ENCODE assay signal across 37 cellular contexts in the genomic region with DNA sequence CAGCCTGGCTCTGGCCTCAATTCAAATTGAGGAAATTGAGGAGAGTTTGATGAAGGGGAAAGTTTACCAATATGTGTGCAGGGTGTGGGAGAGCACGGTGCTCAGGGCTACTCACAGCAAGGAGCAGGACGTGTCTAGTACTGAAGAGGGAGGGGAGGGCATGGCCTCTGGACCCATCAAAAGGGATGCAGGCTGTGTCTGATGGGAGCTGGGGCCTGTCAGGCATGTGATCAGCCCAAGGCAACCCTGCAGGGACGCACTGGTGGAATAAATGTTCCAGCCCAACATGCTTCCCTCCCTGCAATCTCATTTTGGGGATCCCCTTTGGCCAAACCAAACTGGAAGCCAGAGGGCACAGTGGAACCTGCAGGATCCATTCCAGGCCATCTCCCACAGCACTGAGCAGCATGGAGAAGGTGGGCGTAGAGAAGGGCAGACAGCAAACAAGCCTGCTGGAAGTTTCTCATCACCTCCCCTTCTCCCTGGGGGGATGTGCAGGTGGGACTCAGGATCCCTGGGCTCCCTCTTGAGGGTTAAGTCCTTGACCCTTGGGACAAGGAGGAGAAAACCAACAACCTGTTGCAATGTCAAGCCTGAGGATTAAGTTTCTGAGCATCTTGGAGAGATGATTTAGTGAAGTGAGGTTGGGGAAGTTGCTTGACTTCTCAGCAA.
"Had no signal": no experiment of that assay in that cellular context is flagged by ENCODE, and none has a peak within 500 bp of the region (broad histone marks: within the 10 kb centered on the region; RNA-seq: fewer than 3 reads in every experiment).

No MANE protein-coding gene starts in this region.

- DNase-seq: activated effector memory CD4-positive, alpha-beta T cell treated with anti-CD3 and anti-CD28 coated beads, Interleukin-2, amount 50 U/mL, for 16 hours; activated effector memory CD4-positive, alpha-beta T cell treated with Interleukin-2 at 50 U/mL for 16 hours; activated gamma-delta T cell; activated gamma-delta T cell treated with Interleukin-2 at 50 U/mL for 16 hours; activated naive CD4-positive, alpha-beta T cell; activated naive CD4-positive, alpha-beta T cell treated with anti-CD3 and anti-CD28 coated beads for 36 hours; activated naive CD4-positive, alpha-beta T cell treated with anti-CD3 and anti-CD28 coated beads, Interleukin-2, amount 10 ng/mL, durations not matched to agents 7 days and 5 days; activated naive CD4-positive, alpha-beta T cell treated with anti-CD3 and anti-CD28 coated beads, Interleukin-2, amount 50 U/mL, for 16 hours; activated naive CD4-positive, alpha-beta T cell treated with Interleukin-2 at 50 U/mL for 16 hours; activated naive CD8-positive, alpha-beta T cell treated with anti-CD3 and anti-CD28 coated beads for 36 hours; activated naive CD8-positive, alpha-beta T cell treated with anti-CD3 and anti-CD28 coated beads, Interleukin-2, amount 10 ng/mL, durations not matched to agents 7 days and 5 days; activated naive CD8-positive, alpha-beta T cell treated with anti-CD3 and anti-CD28 coated beads, Interleukin-2, amount 50 U/mL, for 24 hours; activated T-cell treated with anti-CD3 and anti-CD28 coated beads, Interleukin-2, amount 50 U/mL, for 1 hour; activated T-cell treated with anti-CD3 and anti-CD28 coated beads, Interleukin-2, amount 50 U/mL, for 24 hours; activated T-cell treated with anti-CD3 and anti-CD28 coated beads, Interleukin-2, amount 50 U/mL, for 4 hours; activated T-cell treated with anti-CD3 and anti-CD28 coated beads, Interleukin-2, amount 50 U/mL, for 48 hours; activated T-cell treated with anti-CD3 and anti-CD28 coated beads, Interleukin-2, amount 50 U/mL, for 72 hours; adrenal gland; amniotic stem cell; anterior cingulate cortex; body of pancreas; brain microvascular endothelial cell; caudate nucleus; central memory CD4-positive, alpha-beta T cell; cerebellar nuclear complex had no signal

- H3K9me3 ChIP-seq: adrenal gland, ascending aorta, body of pancreas, breast epithelium had no signal

- H3K4me3 Mint-ChIP-seq: activated naive CD4-positive, alpha-beta T cell treated with anti-CD3 and anti-CD28 coated beads for 36 hours; activated naive CD4-positive, alpha-beta T cell treated with anti-CD3 and anti-CD28 coated beads, Interleukin-2, amount 10 ng/mL, durations not matched to agents 7 days and 5 days; activated naive CD4-positive, alpha-beta T cell treated with anti-CD3 and anti-CD28 coated beads, Interleukin-2, amount 50 U/mL, for 24 hours; activated naive CD8-positive, alpha-beta T cell; activated naive CD8-positive, alpha-beta T cell treated with anti-CD3 and anti-CD28 coated beads for 36 hours; activated naive CD8-positive, alpha-beta T cell treated with anti-CD3 and anti-CD28 coated beads, Interleukin-2, amount 10 ng/mL, durations not matched to agents 7 days and 5 days; activated naive CD8-positive, alpha-beta T cell treated with anti-CD3 and anti-CD28 coated beads, Interleukin-2, amount 50 U/mL, for 24 hours; activated T-cell treated with anti-CD3 and anti-CD28 coated beads, Interleukin-2, amount 50 U/mL, for 24 hours; activated T-cell treated with anti-CD3 and anti-CD28 coated beads, Interleukin-2, amount 50 U/mL, for 4 hours; activated T-cell treated with anti-CD3 and anti-CD28 coated beads, Interleukin-2, amount 50 U/mL, for 72 hours; activated T-helper 1 cell treated with anti-CD3 and anti-CD28 coated beads, Interleukin-12 subunit alpha, Interleukin-12 subunit beta, Interleukin-2, Interleukin-4 antibody, amounts not matched to agents 30 ng/mL and 10 ng/mL and 1 ng/mL, durations not matched to agents 14 hours and 24 hours and 36 hours; activated T-helper 17 cell treated with anti-CD3 and anti-CD28 coated beads, Interleukin-2, amount 50 U/mL, for 72 hours; brain; central memory CD8-positive, alpha-beta T cell had no signal

- H3K4me1 Mint-ChIP-seq: activated naive CD4-positive, alpha-beta T cell treated with anti-CD3 and anti-CD28 coated beads, Interleukin-2, amount 10 ng/mL, durations not matched to agents 7 days and 5 days; activated naive CD4-positive, alpha-beta T cell treated with anti-CD3 and anti-CD28 coated beads, Interleukin-2, amount 50 U/mL, for 24 hours; activated naive CD8-positive, alpha-beta T cell treated with anti-CD3 and anti-CD28 coated beads for 36 hours; activated naive CD8-positive, alpha-beta T cell treated with anti-CD3 and anti-CD28 coated beads, Interleukin-2, amount 50 U/mL, for 24 hours; activated T-helper 17 cell treated with anti-CD3 and anti-CD28 coated beads, Interleukin-2, amount 50 U/mL, for 72 hours; brain; central memory CD8-positive, alpha-beta T cell had no signal

- ATAC-seq: activated naive CD4-positive, alpha-beta T cell treated with anti-CD3 and anti-CD28 coated beads, Interleukin-2, amount 50 U/mL, for 72 hours; activated naive CD8-positive, alpha-beta T cell treated with anti-CD3 and anti-CD28 coated beads, Interleukin-2, amount 50 U/mL, for 24 hours; activated T-cell treated with anti-CD3 and anti-CD28 coated beads, Interleukin-2, amount 50 U/mL, for 4 hours; activated T-cell treated with anti-CD3 and anti-CD28 coated beads, Interleukin-2, amount 50 U/mL, for 72 hours; activated T-helper 17 cell treated with anti-CD3 and anti-CD28 coated beads, Interleukin-2, amount 50 U/mL, for 72 hours; body of pancreas had no signal

- H3K9me3 Mint-ChIP-seq: activated naive CD4-positive, alpha-beta T cell treated with anti-CD3 and anti-CD28 coated beads for 36 hours; activated naive CD4-positive, alpha-beta T cell treated with anti-CD3 and anti-CD28 coated beads, Interleukin-2, amount 10 ng/mL, durations not matched to agents 7 days and 5 days; activated naive CD4-positive, alpha-beta T cell treated with anti-CD3 and anti-CD28 coated beads, Interleukin-2, amount 50 U/mL, for 24 hours; activated naive CD4-positive, alpha-beta T cell treated with anti-CD3 and anti-CD28 coated beads, Interleukin-2, amount 50 U/mL, for 72 hours; activated naive CD8-positive, alpha-beta T cell treated with anti-CD3 and anti-CD28 coated beads for 36 hours; activated naive CD8-positive, alpha-beta T cell treated with anti-CD3 and anti-CD28 coated beads, Interleukin-2, amount 10 ng/mL, durations not matched to agents 7 days and 5 days; activated naive CD8-positive, alpha-beta T cell treated with anti-CD3 and anti-CD28 coated beads, Interleukin-2, amount 50 U/mL, for 24 hours; activated T-cell treated with anti-CD3 and anti-CD28 coated beads, Interleukin-2, amount 50 U/mL, for 24 hours; activated T-cell treated with anti-CD3 and anti-CD28 coated beads, Interleukin-2, amount 50 U/mL, for 4 hours; activated T-cell treated with anti-CD3 and anti-CD28 coated beads, Interleukin-2, amount 50 U/mL, for 72 hours; activated T-helper 1 cell treated with anti-CD3 and anti-CD28 coated beads, Interleukin-12 subunit alpha, Interleukin-12 subunit beta, Interleukin-2, Interleukin-4 antibody, amounts not matched to agents 30 ng/mL and 10 ng/mL and 1 ng/mL, durations not matched to agents 14 hours and 24 hours and 36 hours; activated T-helper 17 cell treated with anti-CD3 and anti-CD28 coated beads, Interleukin-2, amount 50 U/mL, for 72 hours; activated T-helper 2 cell treated with anti-CD3 and anti-CD28 coated beads, Interferon-gamma antibody, Interleukin-2, Interleukin-4, amounts not matched to agents 10 μg/mL and 5 μg/mL and 100 μg/mL, durations not matched to agents 14 hours and 24 hours and 36 hours; central memory CD8-positive, alpha-beta T cell had no signal

- H3K36me3 Mint-ChIP-seq: activated naive CD4-positive, alpha-beta T cell treated with anti-CD3 and anti-CD28 coated beads, Interleukin-2, amount 10 ng/mL, durations not matched to agents 7 days and 5 days; activated naive CD4-positive, alpha-beta T cell treated with anti-CD3 and anti-CD28 coated beads, Interleukin-2, amount 50 U/mL, for 24 hours; activated naive CD4-positive, alpha-beta T cell treated with anti-CD3 and anti-CD28 coated beads, Interleukin-2, amount 50 U/mL, for 72 hours; activated naive CD8-positive, alpha-beta T cell; activated naive CD8-positive, alpha-beta T cell treated with anti-CD3 and anti-CD28 coated beads for 36 hours; activated naive CD8-positive, alpha-beta T cell treated with anti-CD3 and anti-CD28 coated beads, Interleukin-2, amount 10 ng/mL, durations not matched to agents 7 days and 5 days; brain had no signal

- H3K27me3 ChIP-seq: ascending aorta, brain microvascular endothelial cell had no signal

- H3K4me1 ChIP-seq: adrenal gland, ascending aorta, body of pancreas, breast epithelium had no signal

- H3K4me3 ChIP-seq: adrenal gland, ascending aorta, body of pancreas, breast epithelium, cardiac muscle cell had no signal

- FAIRE-seq: astrocyte had no signal

- H3K36me3 ChIP-seq: adrenal gland, ascending aorta, brain microvascular endothelial cell, breast epithelium, cardiac muscle cell had no signal

- H3K27ac ChIP-seq: adrenal gland, ascending aorta, body of pancreas, brain microvascular endothelial cell, breast epithelium, cardiac muscle cell had no signal

- H3K27ac Mint-ChIP-seq: activated naive CD4-positive, alpha-beta T cell treated with anti-CD3 and anti-CD28 coated beads for 36 hours; activated naive CD4-positive, alpha-beta T cell treated with anti-CD3 and anti-CD28 coated beads, Interleukin-2, amount 10 ng/mL, durations not matched to agents 7 days and 5 days; activated naive CD4-positive, alpha-beta T cell treated with anti-CD3 and anti-CD28 coated beads, Interleukin-2, amount 50 U/mL, for 24 hours; activated naive CD4-positive, alpha-beta T cell treated with anti-CD3 and anti-CD28 coated beads, Interleukin-2, amount 50 U/mL, for 72 hours; activated naive CD8-positive, alpha-beta T cell; activated naive CD8-positive, alpha-beta T cell treated with anti-CD3 and anti-CD28 coated beads for 36 hours; activated naive CD8-positive, alpha-beta T cell treated with anti-CD3 and anti-CD28 coated beads, Interleukin-2, amount 10 ng/mL, durations not matched to agents 7 days and 5 days; activated naive CD8-positive, alpha-beta T cell treated with anti-CD3 and anti-CD28 coated beads, Interleukin-2, amount 50 U/mL, for 24 hours; activated T-cell treated with anti-CD3 and anti-CD28 coated beads, Interleukin-2, amount 50 U/mL, for 24 hours; activated T-cell treated with anti-CD3 and anti-CD28 coated beads, Interleukin-2, amount 50 U/mL, for 72 hours; activated T-helper 1 cell treated with anti-CD3 and anti-CD28 coated beads, Interleukin-12 subunit alpha, Interleukin-12 subunit beta, Interleukin-2, Interleukin-4 antibody, amounts not matched to agents 30 ng/mL and 10 ng/mL and 1 ng/mL, durations not matched to agents 14 hours and 24 hours and 36 hours; activated T-helper 17 cell treated with anti-CD3 and anti-CD28 coated beads, Interleukin-2, amount 50 U/mL, for 72 hours; activated T-helper 2 cell treated with anti-CD3 and anti-CD28 coated beads, Interferon-gamma antibody, Interleukin-2, Interleukin-4, amounts not matched to agents 10 μg/mL and 5 μg/mL and 100 μg/mL, durations not matched to agents 14 hours and 24 hours and 36 hours; brain had no signal
